In genomic region chr21:28066051-28066450, GRCh38 we compare ENCODE assay signal across 18 cellular contexts.
DNase-seq lines count a peak whose midpoint lies in the region; ATAC-seq and TF ChIP-seq lines count a peak whose summit lies in the region.
"Had no signal": no experiment of that assay in that cellular context is flagged by ENCODE, and none has a peak within 500 bp of the region (broad histone marks: within the 10 kb centered on the region; RNA-seq: fewer than 3 reads in every experiment).

No MANE protein-coding gene starts in this region.

- intact Hi-C loops in left ventricle myocardium inferior (cut with micrococcal nuclease) (loop anchor here (10.0 kb wide), 1 partner anchor 269 kb away; no protein-coding TSS in a partner anchor), left ventricle myocardium superior (cut with micrococcal nuclease) (no loop called here), thyroid gland (cut with DNase I) (no loop called here)

- H3K36me3 ChIP-seq in left ventricle myocardium inferior (no peaks in the 10 kb centered on the region), thyroid gland (no peaks in the 10 kb centered on the region)
- H3K36me3 ChIP-seq: uterus had no signal

- H3K9me3 ChIP-seq in left ventricle myocardium inferior (replicated peaks) (no peaks in the 10 kb centered on the region), thyroid gland (no peaks in the 10 kb centered on the region)
- H3K9me3 ChIP-seq: Caco-2, psoas muscle, uterus had no signal

- H3K27me3 ChIP-seq in left ventricle myocardium inferior (ENCODE audit: low read depth) (no peaks in the 10 kb centered on the region), thyroid gland (no peaks in the 10 kb centered on the region)
- H3K27me3 ChIP-seq: uterus had no signal

- H3K27ac ChIP-seq in left ventricle myocardium inferior (replicated peaks): peak overlapping the region; percentile 27
- peak overlapping the region; percentile 22 to 71 (median 71) for H3K27ac ChIP-seq in thyroid gland
- H3K27ac ChIP-seq: uterus had no signal

- DNase-seq in left ventricle myocardium inferior: no peak
- no peak for DNase-seq in left ventricle myocardium superior
- DNase-seq in NOMO-1 treated with DMSO at 0.1 percent for 48 hours (lab: John Stamatoyannopoulos, UW; ENCODE audit: unreplicated experiment): peak; percentile 81
- DNase-seq in fibroblast of mammary gland (ENCODE audit: low read depth): peak; percentile 62
- DNase-seq in thyroid gland: no peak
- DNase-seq in NCI-H1694 treated with DMSO at 0.1 percent for 48 hours (lab: John Stamatoyannopoulos, UW): no peak
- no peak for DNase-seq in midbrain (lab: John Stamatoyannopoulos, UW)
- DNase-seq in COLO668 (lab: John Stamatoyannopoulos, UW; ENCODE audit: unreplicated experiment): no peak
- DNase-seq: activated CD4-positive, CD25-positive, alpha-beta regulatory T cell treated with anti-CD3 and anti-CD28 coated beads, Interleukin-2, amount 50 U/mL, for 72 hours; activated naive CD4-positive, alpha-beta T cell treated with anti-CD3 and anti-CD28 coated beads for 36 hours; Caco-2; GF-D8; hippocampal formation; NCI-H1694; NCI-H524 treated with DMSO at 0.1 percent for 48 hours; psoas muscle; stimulated activated naive CD8-positive, alpha-beta T cell treated with anti-CD3 and anti-CD28 coated beads, Interleukin-15, amount 100 ng/mL, for 72 hours; uterus had no signal

- TF ChIP-seq POLR2A in thyroid gland (IDR thresholded peaks at IDR 0.05): no peak

- H3K4me3 ChIP-seq in left ventricle myocardium inferior: no peak overlapping the region
- no peak overlapping the region for H3K4me3 ChIP-seq in fibroblast of mammary gland (ENCODE audit: control insufficient read depth, low read depth, low read length)
- no peak overlapping the region for H3K4me3 ChIP-seq in thyroid gland (replicated peaks in 1 of 3)
- H3K4me3 ChIP-seq: uterus had no signal

- ATAC-seq in left ventricle myocardium superior: no peak
- ATAC-seq: psoas muscle; stimulated activated naive CD8-positive, alpha-beta T cell treated with anti-CD3 and anti-CD28 coated beads, Interleukin-15, amount 100 ng/mL, for 72 hours had no signal

- peaks cover 26% of the 10 kb centered on the region for H3K4me1 ChIP-seq in left ventricle myocardium inferior
- peaks cover 39 to 41% of the 10 kb centered on the region in 2 donors for H3K4me1 ChIP-seq in thyroid gland
- H3K4me1 ChIP-seq: uterus had no signal

- TF ChIP-seq CTCF in left ventricle myocardium inferior (IDR thresholded peaks at IDR 0.05; ENCODE audit: borderline replicate concordance) (no peak), fibroblast of mammary gland (conservative IDR thresholded peaks at IDR 0.05; ENCODE audit: control insufficient read depth, insufficient read depth, low read depth, low read length) (no peak), thyroid gland (IDR thresholded peaks at IDR 0.05) (no peak)

Comparison
In these comparisons a context has a peak if more than half of its experiments do, and no peak if none do; other contexts are left out.
1. DNase-seq: peak in NOMO-1 treated with DMSO at 0.1 percent for 48 hours (single experiment) and fibroblast of mammary gland (single experiment); none in left ventricle myocardium inferior (single experiment), left ventricle myocardium superior (single experiment), thyroid gland (0 of 2), NCI-H1694 treated with DMSO at 0.1 percent for 48 hours (single experiment), midbrain (single experiment) and COLO668 (single experiment).